8 cellular contexts compared by ENCODE assay signal in genomic region chr2:230715201-230715600, GRCh38. TPM values are rescaled to one million over a fixed set of nuclear protein-coding genes. Genes with fewer than 3 reads are reported as not detected.
DNase-seq lines count a peak whose midpoint lies in the region; ATAC-seq, FAIRE-seq and TF ChIP-seq lines count a peak whose summit lies in the region.
"Had no signal": no experiment of that assay in that cellular context is flagged by ENCODE, and none has a peak within 500 bp of the region (broad histone marks: within the 10 kb centered on the region; RNA-seq: fewer than 3 reads in every experiment).

No MANE protein-coding gene starts in this region.

- H3K9me2 ChIP-seq in HCT116 (ENCODE audit: insufficient read depth), result no peaks in the 10 kb centered on the region

- H3K79me2 ChIP-seq in HCT116 (ENCODE audit: insufficient read depth, low read length), result peaks cover 74% of the 10 kb centered on the region

- POLR2A ChIA-PET in HCT116 (lab: Charles Lee), result no interaction called here

- H3K27me3 Mint-ChIP-seq in T-helper 2 cell treated with Interferon-gamma antibody and Interleukin-4, amounts not matched to agents 5 μg/mL and 100 μg/mL, for 36 hours (ENCODE audit: low read depth), result no peaks in the 10 kb centered on the region

- H3K27ac ChIP-seq in HCT116 (ENCODE audit: low read depth, low read length), result no peak overlapping the region
- H3K27ac ChIP-seq in gastrocnemius medialis, result peak overlapping the region; percentile 81 to 98 (median 93)

- H3K4me1 ChIP-seq in HCT116 (ENCODE audit: control insufficient read depth in 1 of 2, insufficient read depth in 2 of 2, low read length in 2 of 2) (peaks cover 15 to 23% of the 10 kb centered on the region in 2 experiments; a peak in 3 of 4 replicates), gastrocnemius medialis (peaks cover 56 to 60% of the 10 kb centered on the region in 2 donors)

- H3K4me3 Mint-ChIP-seq in T-helper 2 cell treated with Interferon-gamma antibody and Interleukin-4, amounts not matched to agents 5 μg/mL and 100 μg/mL, for 36 hours, result peak overlapping the region; percentile 97

- no peak overlapping the region for H3K9ac ChIP-seq in HCT116 (ENCODE audit: low read length)

- TF ChIP-seq RAD21 in HCT116 (IDR thresholded peaks at IDR 0.05; ENCODE audit: low read depth), result no peak

- intact Hi-C loops in HCT116 (cut with micrococcal nuclease), result loop anchor here (10.0 kb wide), 1 partner anchor 100 kb away; no protein-coding TSS in a partner anchor
- intact Hi-C loops in gastrocnemius medialis (cut with DNase I; ENCODE audit: low total_unique reads), result no loop called here

- H3K36me3 ChIP-seq in HCT116 (ENCODE audit: control insufficient read depth in 1 of 2, insufficient read depth in 2 of 2, low read length in 2 of 2) (peaks cover 0 to 2% of the 10 kb centered on the region in 2 experiments; a peak in 2 of 4 replicates), gastrocnemius medialis (no peaks in the 10 kb centered on the region)

- H3K9me3 Mint-ChIP-seq in T-helper 2 cell treated with Interferon-gamma antibody and Interleukin-4, amounts not matched to agents 5 μg/mL and 100 μg/mL, for 36 hours, result no peaks in the 10 kb centered on the region

- TF ChIP-seq CTCF in HCT116 (IDR thresholded peaks at IDR 0.05 in 2 of 3, conservative IDR thresholded peaks at IDR 0.05 in 1 of 3; ENCODE audit: borderline replicate concordance in 1 of 3, insufficient read depth in 1 of 3, low read depth in 2 of 3, low read length in 2 of 3) (no peak), epithelial cell of proximal tubule (conservative IDR thresholded peaks at IDR 0.05; ENCODE audit: low read depth, low read length) (no peak), gastrocnemius medialis (IDR thresholded peaks at IDR 0.05 in 4 of 5, conservative IDR thresholded peaks at IDR 0.05 in 1 of 5) (no peak)

- in situ Hi-C loops in gastrocnemius medialis (cut with MboI; ENCODE audit: low sequenced_read_pairs in 4 of 4), result loop anchor here (5.0 to 10.0 kb wide), 4 partner anchors 70 to 80 kb away; no protein-coding TSS in a partner anchor

- no peak for FAIRE-seq in urothelium cell line (lab: Jason Lieb, UNC)

- H3K4me2 ChIP-seq in HCT116 (ENCODE audit: low read length), result peak overlapping the region; percentile 93; the same call in 1 of the 2 replicates

- RAD21 ChIA-PET in HCT116 (lab: Charles Lee; ENCODE audit: low non-redundant PET in 1 of 2, low total read pairs in 2 of 2, uncharacterized antibody in 2 of 2, unreplicated experiment in 2 of 2), result no interaction called here

- peaks cover 47% of the 10 kb centered on the region for H3K4me1 Mint-ChIP-seq in T-helper 2 cell treated with Interferon-gamma antibody and Interleukin-4, amounts not matched to agents 5 μg/mL and 100 μg/mL, for 36 hours (ENCODE audit: low read depth)

- peaks cover 36% of the 10 kb centered on the region for H3K36me3 Mint-ChIP-seq in T-helper 2 cell treated with Interferon-gamma antibody and Interleukin-4, amounts not matched to agents 5 μg/mL and 100 μg/mL, for 36 hours (ENCODE audit: low read depth)

- H3K27me3 ChIP-seq in HCT116 (ENCODE audit: insufficient read depth, low read length) (no peaks in the 10 kb centered on the region), gastrocnemius medialis (no peaks in the 10 kb centered on the region)

- H3K4me3 ChIP-seq in HCT116 (replicated peaks in 1 of 2; ENCODE audit: low read depth in 1 of 2, low read length in 2 of 2), result no peak overlapping the region
- H3K4me3 ChIP-seq in epithelial cell of proximal tubule (ENCODE audit: low read depth, low read length), result peak overlapping the region; percentile 73
- H3K4me3 ChIP-seq in gastrocnemius medialis, result peak overlapping the region; percentile 80 to 91 (median 87)

- BruUV-seq in HCT116 (replicated peaks; lab: Mats Ljungman, UMichigan), result no TSS peak

- DNase-seq in HCT116 (ENCODE audit: low read depth, low spot score) (no peak), epithelial cell of proximal tubule (ENCODE audit: low read depth) (no peak), gastrocnemius medialis (no peak), NCI-H82 treated with DMSO at 0.1 percent for 48 hours (lab: John Stamatoyannopoulos, UW; ENCODE audit: unreplicated experiment) (no peak), urothelium cell line (ENCODE audit: low spot score) (no peak)
- no peak for DNase-seq in T-helper 2 cell treated with Interferon-gamma antibody and Interleukin-4, amounts not matched to agents 5 μg/mL and 100 μg/mL, for 36 hours (ENCODE audit: low spot score)
- DNase-seq: NCI-H748 treated with DMSO at 0.1 percent for 48 hours had no signal

- TF ChIP-seq POLR2A in HCT116 (IDR thresholded peaks at IDR 0.05; ENCODE audit: borderline replicate concordance, extremely low read depth, insufficient read depth, insufficient read length), result no peak
- TF ChIP-seq POLR2A in gastrocnemius medialis (IDR thresholded peaks at IDR 0.05), result no peak

- H2AFZ ChIP-seq in HCT116 (ENCODE audit: low read depth, low read length, poor library complexity, severe bottlenecking), result no peak overlapping the region

- ATAC-seq in HCT116 (no peak), gastrocnemius medialis (no peak), GM21717 (IDR thresholded peaks at IDR 0.05; ENCODE audit: unreplicated experiment) (no peak)

- peak overlapping the region; percentile 82 for H3K27ac Mint-ChIP-seq in T-helper 2 cell treated with Interferon-gamma antibody and Interleukin-4, amounts not matched to agents 5 μg/mL and 100 μg/mL, for 36 hours

- CTCF ChIA-PET in HCT116 (lab: Charles Lee), result interaction anchor here (1.5 to 2.1 kb wide), 2 partner anchors 47 to 83 kb away, joined by 5 to 8 read pairs; no protein-coding TSS in a partner anchor

- no peaks in the 10 kb centered on the region for H3K9me3 ChIP-seq in HCT116 (ENCODE audit: control insufficient read depth in 1 of 2, insufficient read depth in 1 of 2, low read depth in 1 of 2, low read length in 2 of 2)
- H3K9me3 ChIP-seq in gastrocnemius medialis, result no peaks in the 10 kb centered on the region

- H4K20me1 ChIP-seq in HCT116 (ENCODE audit: insufficient read depth), result peaks cover 14% of the 10 kb centered on the region; the same call in 1 of the 2 replicates

TF ChIP-seq in HCT116, 20 proteins besides CTCF, POLR2A, EP300 and RAD21 (continues in another document):
- TF ChIP-seq, protein P1, sequence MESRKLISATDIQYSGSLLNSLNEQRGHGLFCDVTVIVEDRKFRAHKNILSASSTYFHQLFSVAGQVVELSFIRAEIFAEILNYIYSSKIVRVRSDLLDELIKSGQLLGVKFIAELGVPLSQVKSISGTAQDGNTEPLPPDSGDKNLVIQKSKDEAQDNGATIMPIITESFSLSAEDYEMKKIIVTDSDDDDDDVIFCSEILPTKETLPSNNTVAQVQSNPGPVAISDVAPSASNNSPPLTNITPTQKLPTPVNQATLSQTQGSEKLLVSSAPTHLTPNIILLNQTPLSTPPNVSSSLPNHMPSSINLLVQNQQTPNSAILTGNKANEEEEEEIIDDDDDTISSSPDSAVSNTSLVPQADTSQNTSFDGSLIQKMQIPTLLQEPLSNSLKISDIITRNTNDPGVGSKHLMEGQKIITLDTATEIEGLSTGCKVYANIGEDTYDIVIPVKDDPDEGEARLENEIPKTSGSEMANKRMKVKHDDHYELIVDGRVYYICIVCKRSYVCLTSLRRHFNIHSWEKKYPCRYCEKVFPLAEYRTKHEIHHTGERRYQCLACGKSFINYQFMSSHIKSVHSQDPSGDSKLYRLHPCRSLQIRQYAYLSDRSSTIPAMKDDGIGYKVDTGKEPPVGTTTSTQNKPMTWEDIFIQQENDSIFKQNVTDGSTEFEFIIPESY (IDR thresholded peaks at IDR 0.05; ENCODE audit: extremely low read depth, insufficient replicate concordance, low read length), result no peak
- TF ChIP-seq, protein P2, sequence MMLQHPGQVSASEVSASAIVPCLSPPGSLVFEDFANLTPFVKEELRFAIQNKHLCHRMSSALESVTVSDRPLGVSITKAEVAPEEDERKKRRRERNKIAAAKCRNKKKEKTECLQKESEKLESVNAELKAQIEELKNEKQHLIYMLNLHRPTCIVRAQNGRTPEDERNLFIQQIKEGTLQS (IDR thresholded peaks at IDR 0.05), result no peak
- TF ChIP-seq EZH2phosphoT487 (IDR thresholded peaks at IDR 0.05; ENCODE audit: borderline replicate concordance), result no peak
- TF ChIP-seq, protein P3, sequence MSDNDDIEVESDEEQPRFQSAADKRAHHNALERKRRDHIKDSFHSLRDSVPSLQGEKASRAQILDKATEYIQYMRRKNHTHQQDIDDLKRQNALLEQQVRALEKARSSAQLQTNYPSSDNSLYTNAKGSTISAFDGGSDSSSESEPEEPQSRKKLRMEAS (IDR thresholded peaks at IDR 0.05), result no peak
- TF ChIP-seq EZH2 (IDR thresholded peaks at IDR 0.05), result no peak
- TF ChIP-seq SIN3A (IDR thresholded peaks at IDR 0.05; ENCODE audit: low read depth), result no peak
- no peak for TF ChIP-seq ZNF274 (IDR thresholded peaks at IDR 0.05; ENCODE audit: low read depth, low read length)
- no peak for TF ChIP-seq POLR2AphosphoS5 (IDR thresholded peaks at IDR 0.05; ENCODE audit: low read depth, low read length)
- TF ChIP-seq TCF7L2 (IDR thresholded peaks at IDR 0.05; ENCODE audit: borderline replicate concordance, extremely low read depth, insufficient read depth, insufficient read length), result no peak
- no peak for TF ChIP-seq SP1 (IDR thresholded peaks at IDR 0.05; ENCODE audit: low read depth)

RNA-seq across cellular contexts. Expression of gene CAB39, which starts 2.6 kb away (rescaled TPM):
- total RNA-seq in HCT116 (2021; ENCODE audit: unreplicated experiment) (63.6 TPM), epithelial cell of proximal tubule (96.3 and 97.0 TPM in 2 replicates), gastrocnemius medialis (100 to 1,000 TPM in 3 of 4 donors, 10 to 100 TPM in 1; 93.9 to 211 (median 133) TPM)
- 25.9 and 37.3 TPM in 2 replicates for polyA plus RNA-seq in HCT116 (2012)

Comparison
In these comparisons a context has a peak if more than half of its experiments do, and no peak if none do; other contexts are left out.
1. H3K4me3 ChIP-seq: peak in epithelial cell of proximal tubule (single experiment) and gastrocnemius medialis (4 of 4); none in HCT116 (0 of 2).